In genomic region chrX:57595381-57595811, GRCh38 we compare ENCODE assay signal across 9 cellular contexts. TPM values are rescaled to one million over a fixed set of nuclear protein-coding genes. Genes with fewer than 3 reads are reported as not detected.
A peak's percentile ranks its signal among the peaks of the same experiment; 100 is the strongest.
DNase-seq lines count a peak whose midpoint lies in the region; ATAC-seq and TF ChIP-seq lines count a peak whose summit lies in the region.
"Had no signal": no experiment of that assay in that cellular context is flagged by ENCODE, and none has a peak within 500 bp of the region (broad histone marks: within the 10 kb centered on the region; RNA-seq: fewer than 3 reads in every experiment).

No MANE protein-coding gene starts in this region.

- peaks cover 19% of the 10 kb centered on the region for H3K36me3 Mint-ChIP-seq in memory B cell

- no peak overlapping the region for H3K27ac ChIP-seq in HUES64 (ENCODE audit: low read depth, low read length)

- H3K27ac Mint-ChIP-seq in memory B cell = no peak overlapping the region

- H3K9me3 ChIP-seq in HUES64 (ENCODE audit: insufficient read depth, low read depth, low read length) = no peaks in the 10 kb centered on the region
- H3K9me3 ChIP-seq: esophagus squamous epithelium had no signal

- H3K9me3 Mint-ChIP-seq in memory B cell = no peaks in the 10 kb centered on the region

- H3K9ac ChIP-seq in HUES64 (ENCODE audit: low read depth, low read length) = no peak overlapping the region

- peaks cover 20% of the 10 kb centered on the region for H3K4me1 Mint-ChIP-seq in memory B cell

- H3K4me3 ChIP-seq in AG09309 (ENCODE audit: control insufficient read depth, low read depth, low read length) = no peak overlapping the region
- H3K4me3 ChIP-seq in HUES64 (ENCODE audit: low read length) = peak overlapping the region; percentile 44

- no peaks in the 10 kb centered on the region for H3K27me3 ChIP-seq in HUES64 (ENCODE audit: insufficient read depth, low read length)
- H3K27me3 ChIP-seq: esophagus squamous epithelium had no signal

- ATAC-seq in memory B cell (ENCODE audit: low read depth) (no peak), GM18498 (IDR thresholded peaks at IDR 0.05; ENCODE audit: unreplicated experiment) (no peak), HG03354 (IDR thresholded peaks at IDR 0.05; ENCODE audit: poor library complexity, severe bottlenecking, unreplicated experiment) (no peak)

- peaks cover 20% of the 10 kb centered on the region; the same call in 1 of the 2 replicates for H3K4me1 ChIP-seq in HUES64 (ENCODE audit: insufficient read depth, low read length)

- peak overlapping the region; percentile 79 for H3K4me3 Mint-ChIP-seq in memory B cell

- no peaks in the 10 kb centered on the region for H3K27me3 Mint-ChIP-seq in memory B cell

- peak; percentile 44 for DNase-seq in AG09309 (ENCODE audit: low read depth)
- DNase-seq in astrocyte of the hippocampus (ENCODE audit: low read depth, low spot score) = peak; percentile 42
- no peak for DNase-seq in memory B cell (ENCODE audit: low spot score in 2 of 2)
- DNase-seq in occipital lobe (lab: John Stamatoyannopoulos, UW) = no peak
- no peak for DNase-seq in T-helper 9 cell
- DNase-seq: esophagus squamous epithelium had no signal

- 89% methylated on average over 1 of the region's 1 CpG for WGBS in HUES64

- H3K36me3 ChIP-seq in HUES64 (ENCODE audit: insufficient read depth, low read length) = no peaks in the 10 kb centered on the region
- H3K36me3 ChIP-seq: esophagus squamous epithelium had no signal

- TF ChIP-seq CTCF in AG09309 (IDR thresholded peaks at IDR 0.05; ENCODE audit: control insufficient read depth, insufficient read depth, low read depth, low read length, missing control alignments) = no peak

RNA-seq across cellular contexts. Expression of gene ZXDB, which starts 3.6 kb away (rescaled TPM):
- 5.0 TPM for polyA plus RNA-seq in HUES64 (2013, experiment 1 of 2)
- 5.5 TPM for polyA plus RNA-seq in HUES64 (2013, experiment 2 of 2)
- 20.0 TPM for total RNA-seq in occipital lobe

Comparison
In these comparisons a context has a peak if more than half of its experiments do, and no peak if none do; other contexts are left out.
1. DNase-seq: peak in AG09309 (single experiment) and astrocyte of the hippocampus (single experiment); none in memory B cell (0 of 2), occipital lobe (single experiment) and T-helper 9 cell (single experiment).